ENCODE assay signal across 16 cellular contexts in genomic region chr2:44083054-44083453, GRCh38.
DNase-seq lines count a peak whose midpoint lies in the region; ATAC-seq and TF ChIP-seq lines count a peak whose summit lies in the region.
"Had no signal": no experiment of that assay in that cellular context is flagged by ENCODE, and none has a peak within 500 bp of the region (broad histone marks: within the 10 kb centered on the region; RNA-seq: fewer than 3 reads in every experiment).

No MANE protein-coding gene starts in this region.

- TF ChIP-seq CTCF in right lobe of liver (IDR thresholded peaks at IDR 0.05) (no peak), CD14-positive monocyte (IDR thresholded peaks at IDR 0.05) (no peak)

- no peaks in the 10 kb centered on the region for H3K27me3 ChIP-seq in right lobe of liver

- no peak overlapping the region for H3K4me3 Mint-ChIP-seq in CD14-positive monocyte
- H3K4me3 Mint-ChIP-seq in stimulated activated naive B cell treated with anti-CD40 and anti-IgM and Interleukin-4, amounts not matched to agents 10 μg/mL and 1 μg/mL and 100 μg/mL, for 72 hours = no peak overlapping the region
- H3K4me3 Mint-ChIP-seq: B cell; CD4-positive, alpha-beta memory T cell had no signal

- peaks cover 23% of the 10 kb centered on the region for H3K4me1 Mint-ChIP-seq in CD14-positive monocyte
- peaks cover 15 to 18% of the 10 kb centered on the region in 2 donors for H3K4me1 Mint-ChIP-seq in stimulated activated naive B cell treated with anti-CD40 and anti-IgM and Interleukin-4, amounts not matched to agents 10 μg/mL and 1 μg/mL and 100 μg/mL, for 72 hours

- peaks cover 1 to 4% (median 2%) of the 10 kb centered on the region in 3 donors for H3K27me3 Mint-ChIP-seq in CD14-positive monocyte (ENCODE audit: low read depth in 3 of 3)
- no peaks in the 10 kb centered on the region for H3K27me3 Mint-ChIP-seq in stimulated activated naive B cell treated with anti-CD40 and anti-IgM and Interleukin-4, amounts not matched to agents 10 μg/mL and 1 μg/mL and 100 μg/mL, for 72 hours
- H3K27me3 Mint-ChIP-seq: B cell; CD4-positive, alpha-beta memory T cell had no signal

- H3K36me3 ChIP-seq in right lobe of liver = no peaks in the 10 kb centered on the region

- H3K27ac Mint-ChIP-seq in CD14-positive monocyte = no peak overlapping the region
- H3K27ac Mint-ChIP-seq in stimulated activated naive B cell treated with anti-CD40 and anti-IgM and Interleukin-4, amounts not matched to agents 10 μg/mL and 1 μg/mL and 100 μg/mL, for 72 hours = no peak overlapping the region
- H3K27ac Mint-ChIP-seq: B cell had no signal

- WGBS in right lobe of liver (ENCODE audit: insufficient coverage, low coverage, low lambda C conversion rate, missing lambda C conversion rate) = 22% methylated on average over 4 of the region's 4 CpGs

- H3K4me1 ChIP-seq in right lobe of liver = peaks cover 0 to 29% (median 9%) of the 10 kb centered on the region in 4 donors

- no peaks in the 10 kb centered on the region for H3K9me3 ChIP-seq in right lobe of liver

- TF ChIP-seq POLR2A in right lobe of liver (IDR thresholded peaks at IDR 0.05) = no peak

- H3K27ac ChIP-seq in cingulate gyrus (ENCODE audit: low read depth, low read length) (peak overlapping the region; percentile 23), right lobe of liver (peak overlapping the region; percentile 63 to 96 (median 95))

- no peaks in the 10 kb centered on the region for H3K36me3 Mint-ChIP-seq in CD14-positive monocyte
- H3K36me3 Mint-ChIP-seq in stimulated activated naive B cell treated with anti-CD40 and anti-IgM and Interleukin-4, amounts not matched to agents 10 μg/mL and 1 μg/mL and 100 μg/mL, for 72 hours = no peaks in the 10 kb centered on the region
- H3K36me3 Mint-ChIP-seq: CD4-positive, alpha-beta memory T cell had no signal

- ATAC-seq in right lobe of liver (peak; percentile 39 to 61 (median 52)), sciatic nerve (peak; percentile 6), HG02759 (IDR thresholded peaks at IDR 0.05; ENCODE audit: unreplicated experiment) (no peak)
- ATAC-seq in stimulated activated naive B cell treated with anti-CD40 and anti-IgM and Interleukin-4, amounts not matched to agents 10 μg/mL and 1 μg/mL and 100 μg/mL, for 72 hours (replicated peaks) = no peak
- ATAC-seq: SK-N-SH treated with all-trans-retinoic acid at 6 μM for 48 hours had no signal

- DNase-seq in MV-4-11 (lab: John Stamatoyannopoulos, UW) (peak; percentile 30), right lobe of liver (peak in 2 of 3 donors; percentile 65 to 71), sciatic nerve (ENCODE audit: low spot score) (no peak), CD14-positive monocyte (ENCODE audit: low spot score) (no peak)
- no peak for DNase-seq in stimulated activated naive B cell treated with anti-CD40 and anti-IgM and Interleukin-4, amounts not matched to agents 10 μg/mL and 1 μg/mL and 100 μg/mL, for 72 hours
- DNase-seq: CD4-positive, alpha-beta memory T cell; KBM-7; NCI-H1092 treated with DMSO at 0.1 percent for 48 hours; NCI-H1694; NCI-H226; NCI-H526; SHP77 had no signal

- peak overlapping the region in 1 of 3 donors; percentile 3 for H3K4me3 ChIP-seq in right lobe of liver

- intact Hi-C loops in right lobe of liver (cut with DNase I) = no loop called here
- intact Hi-C loops in sciatic nerve (cut with DNase I) = no loop called here
- intact Hi-C loops in CD14-positive monocyte (cut with micrococcal nuclease) = loop anchor here in 1 of 2 donors (10.0 kb wide), 1 partner anchor 262 kb away; no protein-coding TSS in a partner anchor

- H3K9me3 Mint-ChIP-seq in CD14-positive monocyte = no peaks in the 10 kb centered on the region
- H3K9me3 Mint-ChIP-seq in stimulated activated naive B cell treated with anti-CD40 and anti-IgM and Interleukin-4, amounts not matched to agents 10 μg/mL and 1 μg/mL and 100 μg/mL, for 72 hours = no peaks in the 10 kb centered on the region
- H3K9me3 Mint-ChIP-seq: CD4-positive, alpha-beta memory T cell had no signal

Comparison
In these comparisons a context has a peak if more than half of its experiments do, and no peak if none do; other contexts are left out.
1. DNase-seq: peak in MV-4-11 (single experiment) and right lobe of liver (2 of 3); none in sciatic nerve (single experiment), CD14-positive monocyte (single experiment) and stimulated activated naive B cell treated with anti-CD40 and anti-IgM and Interleukin-4, amounts not matched to agents 10 μg/mL and 1 μg/mL and 100 μg/mL, for 72 hours (single experiment).
2. ATAC-seq: peak in right lobe of liver (4 of 4) and sciatic nerve (single experiment); none in HG02759 (single experiment) and stimulated activated naive B cell treated with anti-CD40 and anti-IgM and Interleukin-4, amounts not matched to agents 10 μg/mL and 1 μg/mL and 100 μg/mL, for 72 hours (0 of 2).